Comparison of ENCODE assay signal across 10 cellular contexts in the genomic region with DNA sequence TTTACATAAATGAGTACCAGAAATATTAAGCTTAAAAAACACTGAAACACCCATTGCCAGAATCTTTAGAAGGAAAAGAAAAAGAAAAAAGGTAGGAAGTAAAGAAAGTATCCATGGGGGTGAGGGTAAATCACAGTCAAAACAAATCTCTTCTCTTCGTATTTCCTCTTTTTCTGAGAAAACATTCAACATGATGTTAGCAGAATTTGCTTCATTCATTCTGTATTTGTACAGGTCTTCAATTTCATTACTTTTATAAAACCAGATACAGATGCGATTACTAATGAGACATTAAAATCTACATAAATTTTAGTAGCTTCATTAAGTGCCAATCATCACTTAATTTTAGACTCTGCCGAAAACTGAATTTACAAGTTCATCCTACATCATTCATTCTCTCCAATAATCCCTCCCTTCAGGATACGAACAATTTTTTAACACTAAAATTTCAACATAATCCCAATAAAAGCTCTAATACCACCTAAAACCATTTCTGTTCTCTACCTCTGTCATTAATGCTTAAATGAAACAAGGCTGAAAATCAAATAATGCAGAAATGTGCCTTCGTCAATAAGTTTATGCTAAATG.
DNase-seq lines count a peak whose midpoint lies in the region; ATAC-seq and TF ChIP-seq lines count a peak whose summit lies in the region.
"Had no signal": no experiment of that assay in that cellular context is flagged by ENCODE, and none has a peak within 500 bp of the region (broad histone marks: within the 10 kb centered on the region; RNA-seq: fewer than 3 reads in every experiment).

No MANE protein-coding gene starts in this region.

- H3K4me3 ChIP-seq in GM12864 (ENCODE audit: low read depth, low read length) (peak overlapping the region; percentile 97), HUES48 (ENCODE audit: low read depth, low read length) (no peak overlapping the region), neutrophil (ENCODE audit: low read depth in 1 of 2, low read length in 1 of 2) (peak overlapping the region in 1 of 2 experiments; percentile 91)
- H3K4me3 ChIP-seq: cardiac muscle cell, SJSA1 had no signal

- peak overlapping the region; percentile 76 for H3K4me3 Mint-ChIP-seq in central memory CD8-positive, alpha-beta T cell

- H3K27me3 ChIP-seq in HUES48 (ENCODE audit: control insufficient read depth, insufficient read depth, low read length) (peaks cover 14% of the 10 kb centered on the region), neutrophil (no peaks in the 10 kb centered on the region)
- H3K27me3 ChIP-seq: SJSA1 had no signal

- H3K9me3 ChIP-seq in HUES48 (ENCODE audit: control insufficient read depth, insufficient read depth, low read length) (no peaks in the 10 kb centered on the region), neutrophil (no peaks in the 10 kb centered on the region)
- H3K9me3 ChIP-seq: SJSA1 had no signal

- H3K36me3 ChIP-seq in HUES48 (ENCODE audit: control insufficient read depth, insufficient read depth, low read length), result no peaks in the 10 kb centered on the region
- H3K36me3 ChIP-seq in neutrophil, result peaks cover 20% of the 10 kb centered on the region
- H3K36me3 ChIP-seq: cardiac muscle cell had no signal

- no peaks in the 10 kb centered on the region for H3K27me3 Mint-ChIP-seq in central memory CD8-positive, alpha-beta T cell

- peaks cover 76% of the 10 kb centered on the region for H3K4me1 ChIP-seq in HUES48 (ENCODE audit: control insufficient read depth, insufficient read depth, low read length)
- H3K4me1 ChIP-seq in neutrophil (ENCODE audit: control insufficient read depth in 1 of 2, insufficient read depth in 1 of 2, low read depth in 1 of 2, low read length in 1 of 2), result peaks cover 72 to 84% of the 10 kb centered on the region in 2 experiments

- no peaks in the 10 kb centered on the region for H3K9me3 Mint-ChIP-seq in central memory CD8-positive, alpha-beta T cell

- H3K27ac Mint-ChIP-seq in central memory CD8-positive, alpha-beta T cell (ENCODE audit: low read depth), result peak overlapping the region; percentile 56

- DNase-seq in GM12864 (ENCODE audit: low read depth) (no peak), middle frontal gyrus (ENCODE audit: extremely low spot score, low spot score) (no peak), DMS79 treated with DMSO at 0.1 percent for 48 hours (lab: John Stamatoyannopoulos, UW) (no peak), UCSD-AML1 (lab: John Stamatoyannopoulos, UW; ENCODE audit: unreplicated experiment) (no peak)
- DNase-seq in central memory CD8-positive, alpha-beta T cell (ENCODE audit: low spot score in 2 of 2), result no peak

- TF ChIP-seq CTCF in GM12864 (IDR thresholded peaks at IDR 0.05; ENCODE audit: low read depth, low read length, missing control alignments) (no peak), neutrophil (IDR thresholded peaks at IDR 0.05) (no peak)

- no peak overlapping the region for H3K9ac ChIP-seq in HUES48 (ENCODE audit: low read depth, low read length)

- ATAC-seq in central memory CD8-positive, alpha-beta T cell (replicated peaks; ENCODE audit: extremely low read depth, poor library complexity, severe bottlenecking), result no peak
- ATAC-seq in GM21447 (IDR thresholded peaks at IDR 0.05; ENCODE audit: unreplicated experiment), result no peak

- H3K27ac ChIP-seq in HUES48 (ENCODE audit: low read depth, low read length), result peak overlapping the region; percentile 83
- peak overlapping the region; percentile 58 for H3K27ac ChIP-seq in neutrophil
- H3K27ac ChIP-seq: cardiac muscle cell, SJSA1 had no signal

- peaks cover 49% of the 10 kb centered on the region for H3K4me1 Mint-ChIP-seq in central memory CD8-positive, alpha-beta T cell

- peaks cover 17% of the 10 kb centered on the region for H3K36me3 Mint-ChIP-seq in central memory CD8-positive, alpha-beta T cell (ENCODE audit: insufficient read depth)
